ENCODE assay signal across 25 cellular contexts in genomic region chr4:186807131-186807530, GRCh38.
DNase-seq lines count a peak whose midpoint lies in the region; ATAC-seq, FAIRE-seq and TF ChIP-seq lines count a peak whose summit lies in the region.
"Had no signal": no experiment of that assay in that cellular context is flagged by ENCODE, and none has a peak within 500 bp of the region (broad histone marks: within the 10 kb centered on the region; RNA-seq: fewer than 3 reads in every experiment).

No MANE protein-coding gene starts in this region.

- peaks cover 16% of the 10 kb centered on the region for H3K4me1 Mint-ChIP-seq in WTC11
- no peaks in the 10 kb centered on the region for H3K4me1 Mint-ChIP-seq in activated CD8-positive, alpha-beta memory T cell treated with anti-CD3 and anti-CD28 coated beads, Interleukin-2, amount 10 ng/mL, durations not matched to agents 7 days and 5 days
- H3K4me1 Mint-ChIP-seq: CD4-positive, alpha-beta memory T cell; stimulated activated memory B cell treated with anti-CD40 and anti-IgM and Interleukin-4, amounts not matched to agents 10 μg/mL and 1 μg/mL and 100 μg/mL, for 72 hours had no signal

- POLR2A ChIA-PET in WTC11 (lab: Charles Lee), result no interaction called here

- H3K9ac ChIP-seq in GM23248 (no peak overlapping the region), kidney (ENCODE audit: low read length in 2 of 2) (no peak overlapping the region)

- H3K27ac ChIP-seq in GM23248, result no peak overlapping the region
- H3K27ac ChIP-seq in osteoblast (ENCODE audit: low read depth, low read length), result no peak overlapping the region
- H3K27ac ChIP-seq in kidney (ENCODE audit: low read depth in 2 of 2, low read length in 2 of 2), result no peak overlapping the region
- H3K27ac ChIP-seq: brain microvascular endothelial cell, epithelial cell of prostate had no signal

- H3K36me3 ChIP-seq in GM23248 (ENCODE audit: low read depth) (no peaks in the 10 kb centered on the region), osteoblast (ENCODE audit: insufficient read depth, low read length) (no peaks in the 10 kb centered on the region), kidney (ENCODE audit: control insufficient read depth in 1 of 2, insufficient read depth in 2 of 2, low read length in 2 of 2) (no peaks in the 10 kb centered on the region)
- H3K36me3 ChIP-seq: brain microvascular endothelial cell had no signal

- 0 out of 2 replicates have a peak, but pooled peaks cover under 1% of the 10 kb centered on the region for H3K27me3 Mint-ChIP-seq in WTC11 (ENCODE audit: low read depth)
- no peaks in the 10 kb centered on the region for H3K27me3 Mint-ChIP-seq in activated CD8-positive, alpha-beta memory T cell treated with anti-CD3 and anti-CD28 coated beads, Interleukin-2, amount 10 ng/mL, durations not matched to agents 7 days and 5 days
- H3K27me3 Mint-ChIP-seq: CD4-positive, alpha-beta memory T cell; stimulated activated memory B cell treated with anti-CD40 and anti-IgM and Interleukin-4, amounts not matched to agents 10 μg/mL and 1 μg/mL and 100 μg/mL, for 72 hours had no signal

- no peaks in the 10 kb centered on the region for H3K9me2 ChIP-seq in GM23248 (ENCODE audit: insufficient read depth)

- intact Hi-C loops in kidney (cut with DNase I), result no loop called here

- no peak overlapping the region for H3K4me3 Mint-ChIP-seq in WTC11
- no peak overlapping the region for H3K4me3 Mint-ChIP-seq in activated CD8-positive, alpha-beta memory T cell treated with anti-CD3 and anti-CD28 coated beads, Interleukin-2, amount 10 ng/mL, durations not matched to agents 7 days and 5 days
- H3K4me3 Mint-ChIP-seq: activated T-cell treated with anti-CD3 and anti-CD28 coated beads, Interleukin-2, amount 50 U/mL, for 4 hours; CD4-positive, alpha-beta memory T cell; stimulated activated memory B cell treated with anti-CD40 and anti-IgM and Interleukin-4, amounts not matched to agents 10 μg/mL and 1 μg/mL and 100 μg/mL, for 72 hours; T-helper 1 cell treated with Interleukin-12 subunit alpha and Interleukin-12 subunit beta and Interleukin-4 antibody, amounts not matched to agents 30 μg/mL and 1 μg/mL, for 36 hours had no signal

- H3K27me3 ChIP-seq in GM23248 (replicated peaks; ENCODE audit: insufficient read depth) (no peaks in the 10 kb centered on the region), osteoblast (ENCODE audit: insufficient read depth, low read length) (no peaks in the 10 kb centered on the region)
- H3K27me3 ChIP-seq: brain microvascular endothelial cell had no signal

- H3K4me2 ChIP-seq in GM23248 (ENCODE audit: unreplicated experiment) (peak overlapping the region; percentile 68), osteoblast (ENCODE audit: insufficient read depth, low read length) (no peak overlapping the region)

- H3K4me3 ChIP-seq in GM23248 (no peak overlapping the region; the same call in 1 of the 2 replicates), fibroblast of mammary gland (ENCODE audit: control insufficient read depth, low read depth, low read length) (no peak overlapping the region), osteoblast (ENCODE audit: insufficient read depth, low read length) (no peak overlapping the region), kidney (ENCODE audit: low read length in 2 of 2) (no peak overlapping the region)

- DNase-seq in GM23248 (peak; percentile 35), WTC11 (ENCODE audit: low spot score) (no peak), fibroblast of mammary gland (ENCODE audit: low read depth) (peak; percentile 25), osteoblast (ENCODE audit: insufficient read length, low spot score, missing footprints) (no peak), kidney (no peak), HuH-7.5 (ENCODE audit: low spot score) (no peak)
- no peak for DNase-seq in activated CD8-positive, alpha-beta memory T cell treated with anti-CD3 and anti-CD28 coated beads, Interleukin-2, amount 10 ng/mL, durations not matched to agents 7 days and 5 days
- DNase-seq: activated CD4-positive, alpha-beta T cell treated with anti-CD3 and anti-CD28 coated beads for 4 hours; activated naive CD4-positive, alpha-beta T cell; activated T-cell treated with anti-CD3 and anti-CD28 coated beads, Interleukin-2, amount 50 U/mL, for 4 hours; brain microvascular endothelial cell; CD4-positive, alpha-beta memory T cell; DMS 273 treated with DMSO at 0.1 percent for 48 hours; head of caudate nucleus; NCI-H1436; NCI-H446 treated with DMSO at 0.1 percent for 48 hours; posterior cingulate gyrus; right cardiac atrium; stimulated activated CD4-positive, alpha-beta T cell treated with anti-CD3 and anti-CD28 coated beads, Interleukin-12 subunit alpha, Interleukin-12 subunit beta, amount 100 ng/mL, for 4 hours; stimulated activated CD4-positive, alpha-beta T cell treated with anti-CD3 and anti-CD28 coated beads, Interleukin-4, amount 100 ng/mL, for 4 hours had no signal

- peaks cover 2% of the 10 kb centered on the region; the same call in 1 of the 2 replicates for H3K36me3 Mint-ChIP-seq in WTC11
- H3K36me3 Mint-ChIP-seq in activated CD8-positive, alpha-beta memory T cell treated with anti-CD3 and anti-CD28 coated beads, Interleukin-2, amount 10 ng/mL, durations not matched to agents 7 days and 5 days, result no peaks in the 10 kb centered on the region
- H3K36me3 Mint-ChIP-seq: CD4-positive, alpha-beta memory T cell; stimulated activated memory B cell treated with anti-CD40 and anti-IgM and Interleukin-4, amounts not matched to agents 10 μg/mL and 1 μg/mL and 100 μg/mL, for 72 hours had no signal

- H3F3A ChIP-seq in GM23248 (ENCODE audit: insufficient read depth), result peaks cover 15% of the 10 kb centered on the region

- CTCF ChIA-PET in WTC11 (lab: Charles Lee), result no interaction called here
- CTCF ChIA-PET in activated CD8-positive, alpha-beta memory T cell treated with anti-CD3 and anti-CD28 coated beads, Interleukin-2, amount 10 ng/mL, durations not matched to agents 7 days and 5 days (lab: Charles Lee), result no interaction called here

- H3K79me2 ChIP-seq in GM23248 (ENCODE audit: insufficient read depth) (no peaks in the 10 kb centered on the region), osteoblast (ENCODE audit: insufficient read depth, low read length) (no peaks in the 10 kb centered on the region)

- H3K9me3 ChIP-seq in GM23248 (ENCODE audit: low read depth), result no peaks in the 10 kb centered on the region
- H3K9me3 ChIP-seq in osteoblast (ENCODE audit: low read depth, low read length), result no peaks in the 10 kb centered on the region
- H3K9me3 ChIP-seq in kidney (ENCODE audit: control insufficient read depth in 1 of 2, low read length in 2 of 2), result no peaks in the 10 kb centered on the region

- peaks cover 28% of the 10 kb centered on the region for H3K4me1 ChIP-seq in GM23248 (ENCODE audit: insufficient read depth)
- H3K4me1 ChIP-seq in osteoblast (ENCODE audit: insufficient read depth, low read length), result peaks cover 22% of the 10 kb centered on the region
- H3K4me1 ChIP-seq in kidney (ENCODE audit: control insufficient read depth in 1 of 2, insufficient read depth in 1 of 2, low read depth in 1 of 2, low read length in 2 of 2), result peaks cover 6 to 14% of the 10 kb centered on the region in 2 donors

- no peak for FAIRE-seq in kidney (lab: Jason Lieb, UNC)
- FAIRE-seq: GM12891, H54 had no signal

- in situ Hi-C loops in GM23248 (cut with MboI), result no loop called here

- no peak for TF ChIP-seq CTCF in WTC11 (IDR thresholded peaks at IDR 0.05)
- no peak for TF ChIP-seq CTCF in fibroblast of mammary gland (conservative IDR thresholded peaks at IDR 0.05; ENCODE audit: control insufficient read depth, insufficient read depth, low read depth, low read length)
- TF ChIP-seq CTCF in osteoblast (IDR thresholded peaks at IDR 0.05; ENCODE audit: extremely low read depth, low read depth, low read length), result no peak
- TF ChIP-seq CTCF in kidney (IDR thresholded peaks at IDR 0.05; ENCODE audit: borderline replicate concordance, extremely low read depth, insufficient read depth), result no peak

- H4K20me1 ChIP-seq in GM23248 (ENCODE audit: insufficient read depth) (no peaks in the 10 kb centered on the region), osteoblast (ENCODE audit: insufficient read depth, low read length) (no peaks in the 10 kb centered on the region)

- no peak for ATAC-seq in WTC11
- ATAC-seq in activated CD8-positive, alpha-beta memory T cell treated with anti-CD3 and anti-CD28 coated beads, Interleukin-2, amount 10 ng/mL, durations not matched to agents 7 days and 5 days, result no peak
- ATAC-seq: activated T-cell treated with anti-CD3 and anti-CD28 coated beads, Interleukin-2, amount 50 U/mL, for 4 hours; right cardiac atrium; stimulated activated memory B cell treated with anti-CD40 and anti-IgM and Interleukin-4, amounts not matched to agents 10 μg/mL and 1 μg/mL and 100 μg/mL, for 72 hours had no signal

- peaks cover 9% of the 10 kb centered on the region for H3K9me3 Mint-ChIP-seq in WTC11
- H3K9me3 Mint-ChIP-seq in activated CD8-positive, alpha-beta memory T cell treated with anti-CD3 and anti-CD28 coated beads, Interleukin-2, amount 10 ng/mL, durations not matched to agents 7 days and 5 days (ENCODE audit: low read depth), result no peaks in the 10 kb centered on the region
- H3K9me3 Mint-ChIP-seq: stimulated activated memory B cell treated with anti-CD40 and anti-IgM and Interleukin-4, amounts not matched to agents 10 μg/mL and 1 μg/mL and 100 μg/mL, for 72 hours; T-helper 1 cell treated with Interleukin-12 subunit alpha and Interleukin-12 subunit beta and Interleukin-4 antibody, amounts not matched to agents 30 μg/mL and 1 μg/mL, for 36 hours had no signal

- WGBS in GM23248 (ENCODE audit: low coverage in 1 of 2, low lambda C conversion rate in 2 of 2, missing lambda C conversion rate in 2 of 2), 2 experiments, result 32 to 34% methylated on average over 4 of the region's 4 CpGs

- H3K27ac Mint-ChIP-seq in WTC11, result no peak overlapping the region
- H3K27ac Mint-ChIP-seq in activated CD8-positive, alpha-beta memory T cell treated with anti-CD3 and anti-CD28 coated beads, Interleukin-2, amount 10 ng/mL, durations not matched to agents 7 days and 5 days, result no peak overlapping the region
- H3K27ac Mint-ChIP-seq: CD4-positive, alpha-beta memory T cell; stimulated activated memory B cell treated with anti-CD40 and anti-IgM and Interleukin-4, amounts not matched to agents 10 μg/mL and 1 μg/mL and 100 μg/mL, for 72 hours; T-helper 1 cell treated with Interleukin-12 subunit alpha and Interleukin-12 subunit beta and Interleukin-4 antibody, amounts not matched to agents 30 μg/mL and 1 μg/mL, for 36 hours had no signal

- H2AFZ ChIP-seq in GM23248 (peak overlapping the region; percentile 59), osteoblast (ENCODE audit: low read length) (peak overlapping the region; percentile 49)

TF ChIP-seq in WTC11, 78 proteins besides CTCF, POLR2A, EP300 and RAD21:
- TF ChIP-seq EMX1 (CRISPR knock-in tag; IDR thresholded peaks at IDR 0.05) (no peak), GABPB1 (CRISPR knock-in tag; IDR thresholded peaks at IDR 0.05) (0 out of 2 replicates have a peak, but pooled peaks have one; percentile 18)

Comparison
In these comparisons a context has a peak if more than half of its experiments do, and no peak if none do; other contexts are left out.
1. DNase-seq: peak in GM23248 (single experiment) and fibroblast of mammary gland (single experiment); none in WTC11 (single experiment), osteoblast (single experiment), activated CD8-positive, alpha-beta memory T cell treated with anti-CD3 and anti-CD28 coated beads, Interleukin-2, amount 10 ng/mL, durations not matched to agents 7 days and 5 days (single experiment), kidney (single experiment) and HuH-7.5 (single experiment).